ENCODE assay signal across 31 cellular contexts in the genomic region with DNA sequence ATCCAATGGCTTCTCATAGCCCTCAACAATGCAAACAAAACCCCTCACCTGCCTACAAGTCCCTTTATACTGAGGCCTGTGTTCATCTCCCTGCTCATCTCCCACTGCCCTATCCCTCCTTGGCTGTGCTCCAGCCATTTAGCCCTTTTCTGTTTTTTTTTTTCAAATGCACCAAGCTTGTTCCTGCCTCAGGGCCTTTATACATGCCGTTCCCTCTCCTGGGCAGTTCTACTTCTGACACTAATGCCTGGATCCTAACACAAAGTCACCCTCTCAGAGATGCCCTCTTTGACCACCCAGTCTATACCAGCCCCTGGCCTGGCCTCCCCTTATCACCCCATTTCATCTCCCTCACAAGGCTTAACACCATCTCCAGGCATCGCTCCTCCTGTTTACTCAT. TPM values are rescaled to one million over a fixed set of nuclear protein-coding genes. Genes with fewer than 3 reads are reported as not detected.
"Had no signal": no experiment of that assay in that cellular context is flagged by ENCODE, and none has a peak within 500 bp of the region (broad histone marks: within the 10 kb centered on the region; RNA-seq: fewer than 3 reads in every experiment).

No MANE protein-coding gene starts in this region.

- H3K4me2 ChIP-seq: PC-9 had no signal

- H3K9me3 Mint-ChIP-seq: activated CD4-positive, alpha-beta T cell treated with anti-CD3 and anti-CD28 coated beads, Interleukin-2, amount 10 ng/mL, durations not matched to agents 24 days and 14 days; activated CD8-positive, alpha-beta T cell treated with anti-CD3 and anti-CD28 coated beads for 36 hours; activated T-cell treated with anti-CD3 and anti-CD28 coated beads, Interleukin-2, amount 50 U/mL, for 72 hours; activated T-helper 17 cell treated with anti-CD3 and anti-CD28 coated beads, Interleukin-2, amount 50 U/mL, for 72 hours had no signal

- H3K27ac Mint-ChIP-seq: activated CD4-positive, alpha-beta T cell treated with anti-CD3 and anti-CD28 coated beads, Interleukin-2, amount 10 ng/mL, durations not matched to agents 24 days and 14 days; activated CD8-positive, alpha-beta T cell treated with anti-CD3 and anti-CD28 coated beads for 36 hours; activated T-cell treated with anti-CD3 and anti-CD28 coated beads, Interleukin-2, amount 50 U/mL, for 72 hours; activated T-helper 17 cell treated with anti-CD3 and anti-CD28 coated beads, Interleukin-2, amount 50 U/mL, for 72 hours had no signal

- DNase-seq: activated CD4-positive, alpha-beta T cell treated with anti-CD3 and anti-CD28 coated beads, Interleukin-2, amount 10 ng/mL, durations not matched to agents 24 days and 14 days; activated CD4-positive, alpha-beta T cell treated with anti-CD3 and anti-CD28 coated beads, Interleukin-2, amount 50 U/mL, for 4 hours; activated CD8-positive, alpha-beta T cell treated with anti-CD3 and anti-CD28 coated beads for 36 hours; activated effector memory CD4-positive, alpha-beta T cell treated with anti-CD3 and anti-CD28 coated beads, Interleukin-2, amount 50 U/mL, for 16 hours; activated naive CD4-positive, alpha-beta T cell; activated naive CD4-positive, alpha-beta T cell treated with anti-CD3 and anti-CD28 coated beads, Interleukin-2, amount 50 U/mL, for 16 hours; activated T-cell treated with anti-CD3 and anti-CD28 coated beads, Interleukin-2, amount 50 U/mL, for 1 hour; activated T-cell treated with anti-CD3 and anti-CD28 coated beads, Interleukin-2, amount 50 U/mL, for 72 hours; adrenal gland; body of pancreas; KBM-7; MG63; NCI-H1092; NCI-H1436 treated with DMSO at 0.1 percent for 48 hours; NCI-H1694 treated with DMSO at 0.1 percent for 48 hours; NCI-H2029; NCI-H2107; NCI-H2171; NCI-H510A; NCI-H748 treated with DMSO at 0.1 percent for 48 hours; NK-92 treated with Interleukin-12 subunit alpha and Interleukin-12 subunit beta, amount 100 ng/mL, for 24 hours; PC-9; SIG-M5; SW 1271; T1000; WERI-Rb-1 had no signal

- H3K4me3 ChIP-seq: adrenal gland, body of pancreas, breast epithelium, MG63, PC-9 had no signal

- H3K36me3 ChIP-seq: adrenal gland, breast epithelium, MG63, WERI-Rb-1 had no signal

- H3K4me1 ChIP-seq: adrenal gland, breast epithelium had no signal

- H3K27ac ChIP-seq: adrenal gland, body of pancreas, breast epithelium, PC-9, RWPE1, WERI-Rb-1 had no signal

- H3K27me3 Mint-ChIP-seq: activated CD4-positive, alpha-beta T cell treated with anti-CD3 and anti-CD28 coated beads, Interleukin-2, amount 10 ng/mL, durations not matched to agents 24 days and 14 days; activated CD8-positive, alpha-beta T cell treated with anti-CD3 and anti-CD28 coated beads for 36 hours; activated T-helper 17 cell treated with anti-CD3 and anti-CD28 coated beads, Interleukin-2, amount 50 U/mL, for 72 hours had no signal

- H3K27me3 ChIP-seq: adrenal gland, body of pancreas, breast epithelium had no signal

- H3K9me3 ChIP-seq: adrenal gland, body of pancreas, breast epithelium, MG63 had no signal

- H3K4me3 Mint-ChIP-seq: activated CD4-positive, alpha-beta T cell treated with anti-CD3 and anti-CD28 coated beads, Interleukin-2, amount 10 ng/mL, durations not matched to agents 24 days and 14 days; activated CD8-positive, alpha-beta T cell treated with anti-CD3 and anti-CD28 coated beads for 36 hours; activated T-cell treated with anti-CD3 and anti-CD28 coated beads, Interleukin-2, amount 50 U/mL, for 72 hours; activated T-helper 17 cell treated with anti-CD3 and anti-CD28 coated beads, Interleukin-2, amount 50 U/mL, for 72 hours had no signal

- H2AFZ ChIP-seq: PC-9 had no signal

- ATAC-seq: activated CD8-positive, alpha-beta T cell treated with anti-CD3 and anti-CD28 coated beads for 36 hours; activated T-cell treated with anti-CD3 and anti-CD28 coated beads, Interleukin-2, amount 50 U/mL, for 72 hours; activated T-helper 17 cell treated with anti-CD3 and anti-CD28 coated beads, Interleukin-2, amount 50 U/mL, for 72 hours; body of pancreas; Right ventricle myocardium inferior had no signal

RNA-seq across cellular contexts. Expression of a gene that starts 29.4 kb away (rescaled TPM):
- total RNA-seq: SK-MEL-5 had no signal

RNA-seq across cellular contexts. Expression of a gene that starts 32.9 kb away (rescaled TPM):
- total RNA-seq: SK-MEL-5 had no signal
